Comparison of ENCODE assay signal across 15 cellular contexts in the genomic region with DNA sequence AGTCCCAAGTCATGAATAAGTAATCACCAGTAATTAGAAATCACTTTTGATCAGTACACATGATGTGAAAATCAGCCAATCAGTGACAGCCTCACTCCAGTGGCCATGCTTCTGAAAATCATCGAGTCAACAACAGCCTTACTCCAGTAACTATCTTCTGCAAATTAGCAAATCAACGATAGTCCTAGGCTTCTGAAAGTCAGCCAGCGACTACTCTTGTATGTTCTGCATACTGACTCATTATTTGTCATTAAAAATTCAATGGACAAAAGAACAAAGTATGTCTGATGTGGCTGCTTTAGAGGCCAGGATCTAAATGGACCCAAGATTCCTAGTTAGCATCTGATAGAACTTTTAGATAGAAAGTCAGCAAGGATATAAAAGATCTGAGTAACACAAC.
DNase-seq lines count a peak whose midpoint lies in the region; ATAC-seq and TF ChIP-seq lines count a peak whose summit lies in the region.
"Had no signal": no experiment of that assay in that cellular context is flagged by ENCODE, and none has a peak within 500 bp of the region (broad histone marks: within the 10 kb centered on the region; RNA-seq: fewer than 3 reads in every experiment).

No MANE protein-coding gene starts in this region.

- no peaks in the 10 kb centered on the region for H3K9me3 Mint-ChIP-seq in HFFc6
- no peaks in the 10 kb centered on the region for H3K9me3 Mint-ChIP-seq in activated CD4-positive, alpha-beta memory T cell treated with anti-CD3 and anti-CD28 coated beads, Interleukin-2, amount 10 ng/mL, durations not matched to agents 7 days and 5 days

- H3K36me3 ChIP-seq in Peyer's patch, result no peaks in the 10 kb centered on the region

- peaks cover 0 to 3% (median 0%) of the 10 kb centered on the region in 4 donors for H3K9me3 ChIP-seq in Peyer's patch

- no peaks in the 10 kb centered on the region for H3K4me1 Mint-ChIP-seq in HFFc6 (ENCODE audit: low read depth)
- no peaks in the 10 kb centered on the region for H3K4me1 Mint-ChIP-seq in activated CD4-positive, alpha-beta memory T cell treated with anti-CD3 and anti-CD28 coated beads, Interleukin-2, amount 10 ng/mL, durations not matched to agents 7 days and 5 days

- no peak for TF ChIP-seq POLR2A in Peyer's patch (IDR thresholded peaks at IDR 0.05)

- no peaks in the 10 kb centered on the region for H3K27me3 ChIP-seq in Peyer's patch

- no peak overlapping the region for H3K4me3 Mint-ChIP-seq in HFFc6
- no peak overlapping the region for H3K4me3 Mint-ChIP-seq in activated CD4-positive, alpha-beta memory T cell treated with anti-CD3 and anti-CD28 coated beads, Interleukin-2, amount 10 ng/mL, durations not matched to agents 7 days and 5 days
- H3K4me3 Mint-ChIP-seq: CD4-positive, alpha-beta memory T cell had no signal

- DNase-seq in HFFc6, result peak; percentile 16
- peak; percentile 3 for DNase-seq in RWPE1 (ENCODE audit: low spot score)
- DNase-seq in epithelial cell of esophagus (ENCODE audit: low read depth), result peak; percentile 24
- DNase-seq in Peyer's patch, result no peak
- DNase-seq in activated CD4-positive, alpha-beta memory T cell treated with anti-CD3 and anti-CD28 coated beads, Interleukin-2, amount 10 ng/mL, durations not matched to agents 7 days and 5 days, result no peak
- no peak for DNase-seq in ecto neural progenitor cell (ENCODE audit: low spot score)
- DNase-seq: CD4-positive, alpha-beta memory T cell; DMS79 treated with DMSO at 0.1 percent for 48 hours; NCI-H2227 treated with DMSO at 0.1 percent for 48 hours; NCI-H524; SHP77 treated with DMSO at 0.1 percent for 48 hours; T-helper 1 cell had no signal

- ATAC-seq in GM19452 (IDR thresholded peaks at IDR 0.05; ENCODE audit: unreplicated experiment), result no peak
- ATAC-seq: Panc1, SK-N-SH treated with all-trans-retinoic acid at 6 μM for 48 hours had no signal

- 0 out of 2 replicates have a peak, but pooled peaks cover 5% of the 10 kb centered on the region for H3K36me3 Mint-ChIP-seq in HFFc6 (ENCODE audit: low read depth)
- H3K36me3 Mint-ChIP-seq in activated CD4-positive, alpha-beta memory T cell treated with anti-CD3 and anti-CD28 coated beads, Interleukin-2, amount 10 ng/mL, durations not matched to agents 7 days and 5 days (ENCODE audit: low read depth), result no peaks in the 10 kb centered on the region

- no peaks in the 10 kb centered on the region for H3K4me1 ChIP-seq in Peyer's patch

- no peak overlapping the region for H3K27ac ChIP-seq in RWPE1
- H3K27ac ChIP-seq in Peyer's patch, result no peak overlapping the region

- H3K27ac Mint-ChIP-seq in HFFc6, result no peak overlapping the region
- no peak overlapping the region for H3K27ac Mint-ChIP-seq in activated CD4-positive, alpha-beta memory T cell treated with anti-CD3 and anti-CD28 coated beads, Interleukin-2, amount 10 ng/mL, durations not matched to agents 7 days and 5 days
- H3K27ac Mint-ChIP-seq: CD4-positive, alpha-beta memory T cell had no signal

- no peak overlapping the region for H3K4me3 ChIP-seq in epithelial cell of esophagus (ENCODE audit: low read length)
- no peak overlapping the region for H3K4me3 ChIP-seq in Peyer's patch

- CTCF ChIA-PET in RWPE1 (lab: Yijun Ruan, JAX), result no interaction called here
- CTCF ChIA-PET in activated CD4-positive, alpha-beta memory T cell treated with anti-CD3 and anti-CD28 coated beads, Interleukin-2, amount 10 ng/mL, durations not matched to agents 7 days and 5 days (lab: Charles Lee), result no interaction called here

- TF ChIP-seq CTCF in HFFc6 (IDR thresholded peaks at IDR 0.05), result no peak
- no peak for TF ChIP-seq CTCF in RWPE1 (conservative IDR thresholded peaks at IDR 0.05; ENCODE audit: low read depth)
- TF ChIP-seq CTCF in epithelial cell of esophagus (IDR thresholded peaks at IDR 0.05; ENCODE audit: insufficient read depth, low read depth, low read length, missing control alignments), result no peak
- no peak for TF ChIP-seq CTCF in Peyer's patch (IDR thresholded peaks at IDR 0.05)

- POLR2A ChIA-PET in RWPE1 (lab: Yijun Ruan, JAX; ENCODE audit: low non-redundant PET), result no interaction called here
- POLR2A ChIA-PET in activated CD4-positive, alpha-beta memory T cell treated with anti-CD3 and anti-CD28 coated beads, Interleukin-2, amount 10 ng/mL, durations not matched to agents 7 days and 5 days (lab: Charles Lee), result no interaction called here

- peaks cover 2% of the 10 kb centered on the region; the same call in 1 of the 2 replicates for H3K27me3 Mint-ChIP-seq in HFFc6 (ENCODE audit: insufficient read depth)
- H3K27me3 Mint-ChIP-seq in activated CD4-positive, alpha-beta memory T cell treated with anti-CD3 and anti-CD28 coated beads, Interleukin-2, amount 10 ng/mL, durations not matched to agents 7 days and 5 days, result no peaks in the 10 kb centered on the region
- H3K27me3 Mint-ChIP-seq: CD4-positive, alpha-beta memory T cell had no signal

Comparison
In these comparisons a context has a peak if more than half of its experiments do, and no peak if none do; other contexts are left out.
1. DNase-seq: peak in HFFc6 (single experiment), RWPE1 (single experiment) and epithelial cell of esophagus (single experiment); none in Peyer's patch (0 of 3), activated CD4-positive, alpha-beta memory T cell treated with anti-CD3 and anti-CD28 coated beads, Interleukin-2, amount 10 ng/mL, durations not matched to agents 7 days and 5 days (single experiment) and ecto neural progenitor cell (single experiment).